ENCODE assay signal across 16 cellular contexts in the genomic region with DNA sequence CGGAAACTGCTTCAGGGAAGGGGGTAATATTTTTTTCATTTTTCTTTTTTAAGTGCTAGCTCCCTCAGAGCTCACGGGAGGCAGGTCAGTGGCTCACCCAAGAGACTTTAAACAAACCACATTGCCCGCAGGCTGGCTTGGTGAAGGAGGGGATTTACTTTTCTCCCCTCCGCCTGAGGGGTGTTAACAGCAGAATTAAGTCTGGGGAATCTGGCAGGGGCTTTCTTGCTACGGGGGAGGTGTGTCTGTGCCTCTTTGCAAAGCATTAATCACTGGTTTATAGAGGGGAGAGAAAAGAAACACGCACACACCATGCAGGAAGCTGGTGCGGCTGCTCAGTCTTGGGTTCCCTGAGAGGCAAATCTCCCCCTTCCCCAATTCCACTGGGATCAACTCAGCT. TPM values are rescaled to one million over a fixed set of nuclear protein-coding genes. Genes with fewer than 3 reads are reported as not detected.
DNase-seq lines count a peak whose midpoint lies in the region; ATAC-seq and TF ChIP-seq lines count a peak whose summit lies in the region.
"Had no signal": no experiment of that assay in that cellular context is flagged by ENCODE, and none has a peak within 500 bp of the region (broad histone marks: within the 10 kb centered on the region; RNA-seq: fewer than 3 reads in every experiment).

No MANE protein-coding gene starts in this region.

- DNase-seq in HAP-1 (ENCODE audit: low spot score in 2 of 2) = peak; percentile 7 to 36
- DNase-seq in WERI-Rb-1 = peak; percentile 15
- DNase-seq in mesendoderm = no peak
- no peak for DNase-seq in Right ventricle myocardium superior
- no peak for DNase-seq in SW 1271 (lab: John Stamatoyannopoulos, UW)
- no peak for DNase-seq in right cardiac atrium
- DNase-seq in NCI-H2107 treated with DMSO at 0.1 percent for 48 hours (lab: John Stamatoyannopoulos, UW; ENCODE audit: unreplicated experiment) = no peak
- DNase-seq: BE2C; CD8-positive, alpha-beta T cell; DMS79; NCI-H1930; NCI-H2171 treated with DMSO at 0.1 percent for 48 hours; NCI-H446 treated with DMSO at 0.1 percent for 48 hours; NCI-H748 treated with DMSO at 0.1 percent for 48 hours; PC-9 had no signal

- ATAC-seq in Right ventricle myocardium superior (ENCODE audit: poor library complexity) (no peak), right cardiac atrium (no peak)
- ATAC-seq: CD8-positive, alpha-beta T cell had no signal

- no peaks in the 10 kb centered on the region for H3K79me2 ChIP-seq in mesendoderm (ENCODE audit: control insufficient read depth, insufficient read depth, low read length)

- H3K4me1 ChIP-seq in HAP-1 = no peaks in the 10 kb centered on the region; the same call in 1 of the 2 replicates
- peaks cover 14% of the 10 kb centered on the region for H3K4me1 ChIP-seq in mesendoderm (ENCODE audit: control insufficient read depth, low read depth, low read length)
- no peaks in the 10 kb centered on the region for H3K4me1 ChIP-seq in right cardiac atrium (ENCODE audit: control insufficient read depth, insufficient read depth, low read length)
- H3K4me1 ChIP-seq: BE2C had no signal

- no peak overlapping the region for H4K8ac ChIP-seq in mesendoderm (ENCODE audit: low read depth, low read length)

- H3K9ac ChIP-seq in mesendoderm (ENCODE audit: low read length) = no peak overlapping the region

- H4K5ac ChIP-seq in mesendoderm (ENCODE audit: low read length) = no peak overlapping the region

- H3K79me1 ChIP-seq in mesendoderm (ENCODE audit: low read length) = no peaks in the 10 kb centered on the region

- in situ Hi-C loops in HAP-1 (cut with MboI; ENCODE audit: low sequenced_read_pairs) = no loop called here

- H3K23ac ChIP-seq in mesendoderm (ENCODE audit: low read length) = no peak overlapping the region

- no peak overlapping the region for H2BK15ac ChIP-seq in mesendoderm (replicated peaks; ENCODE audit: low read depth)

- H3K27me3 ChIP-seq in HAP-1 (ENCODE audit: low read depth) (no peaks in the 10 kb centered on the region), WERI-Rb-1 (ENCODE audit: insufficient read depth, low read depth, severe bottlenecking) (peaks cover 3% of the 10 kb centered on the region), mesendoderm (ENCODE audit: insufficient read depth, low read length, poor library complexity) (no peaks in the 10 kb centered on the region), right cardiac atrium (ENCODE audit: control insufficient read depth, insufficient read depth) (no peaks in the 10 kb centered on the region)
- H3K27me3 ChIP-seq: BE2C had no signal

- H3K4ac ChIP-seq in mesendoderm (ENCODE audit: low read depth, low read length) = peak overlapping the region; percentile 74

- no peak overlapping the region for H2BK120ac ChIP-seq in mesendoderm (ENCODE audit: low read depth, low read length)

- H3K36me3 ChIP-seq in HAP-1 (replicated peaks) (no peaks in the 10 kb centered on the region), WERI-Rb-1 (no peaks in the 10 kb centered on the region), mesendoderm (ENCODE audit: control insufficient read depth, insufficient read depth, low read length) (no peaks in the 10 kb centered on the region)
- H3K36me3 ChIP-seq: BE2C had no signal

- H3K4me2 ChIP-seq in mesendoderm (ENCODE audit: low read length) = no peak overlapping the region
- H3K4me2 ChIP-seq: PC-9 had no signal

- no peak overlapping the region for H2AK5ac ChIP-seq in mesendoderm (ENCODE audit: low read length)

- H3K9me3 ChIP-seq in HAP-1 (no peaks in the 10 kb centered on the region), WERI-Rb-1 (ENCODE audit: severe bottlenecking) (peaks cover 3% of the 10 kb centered on the region), right cardiac atrium (ENCODE audit: control insufficient read depth, low read length) (no peaks in the 10 kb centered on the region)

- H3K18ac ChIP-seq in mesendoderm (ENCODE audit: low read length) = no peak overlapping the region

- no peak overlapping the region for H3K27ac ChIP-seq in WERI-Rb-1
- no peak overlapping the region for H3K27ac ChIP-seq in mesendoderm (ENCODE audit: low read depth, low read length)
- H3K27ac ChIP-seq in right cardiac atrium (ENCODE audit: low read length) = no peak overlapping the region
- H3K27ac ChIP-seq: PC-9 had no signal

- H3K56ac ChIP-seq in mesendoderm (ENCODE audit: low read length) = peak overlapping the region; percentile 11

- no peak overlapping the region for H3K4me3 ChIP-seq in HAP-1
- no peak overlapping the region for H3K4me3 ChIP-seq in WERI-Rb-1 (ENCODE audit: low read depth, low read length)
- no peak overlapping the region for H3K4me3 ChIP-seq in mesendoderm (ENCODE audit: low read length)
- H3K4me3 ChIP-seq in right cardiac atrium (ENCODE audit: low read length) = no peak overlapping the region
- H3K4me3 ChIP-seq: PC-9 had no signal

- TF ChIP-seq CTCF in WERI-Rb-1 (IDR thresholded peaks at IDR 0.05; ENCODE audit: low read depth, low read length) = no peak

- H2BK5ac ChIP-seq in mesendoderm (ENCODE audit: low read length) = no peak overlapping the region

- intact Hi-C loops in Right ventricle myocardium superior (cut with DNase I) = no loop called here
- intact Hi-C loops in right cardiac atrium (cut with DNase I) = no loop called here

- no CpG with 5 or more reads among the region's 7 CpGs for WGBS in mesendoderm (ENCODE audit: extremely low coverage, insufficient coverage, low lambda C conversion rate)
- 40% methylated on average over 7 of the region's 7 CpGs for WGBS in right cardiac atrium

RNA-seq across cellular contexts. Expression of a gene that starts 26.2 kb away (rescaled TPM):
- polyA plus RNA-seq in mesendoderm (2013, experiment 1 of 2) = 2.1 TPM
- polyA plus RNA-seq in mesendoderm (2013, experiment 2 of 2) = 2.1 TPM
- total RNA-seq in Right ventricle myocardium superior (11.8 TPM), right cardiac atrium (10 to 100 TPM in 1 of 4 donors, 1 to 10 TPM in 3; 7.6 to 19.0 (median 9.0) TPM)
- 13.9 TPM for polyA plus RNA-seq in right cardiac atrium
- total RNA-seq: CD8-positive, alpha-beta T cell; G401; PC-9 had no signal

Comparison
In these comparisons a context has a peak if more than half of its experiments do, and no peak if none do; other contexts are left out.
1. DNase-seq: peak in HAP-1 (2 of 2) and WERI-Rb-1 (single experiment); none in mesendoderm (single experiment), Right ventricle myocardium superior (single experiment), SW 1271 (0 of 2), right cardiac atrium (0 of 3) and NCI-H2107 treated with DMSO at 0.1 percent for 48 hours (single experiment).